Comparison of ENCODE assay signal across 8 cellular contexts in genomic region chr9:76459691-76460635, GRCh38.
A peak's percentile ranks its signal among the peaks of the same experiment; 100 is the strongest.
DNase-seq lines count a peak whose midpoint lies in the region; ATAC-seq and TF ChIP-seq lines count a peak whose summit lies in the region.

No MANE protein-coding gene starts in this region.

- peaks cover 1% of the 10 kb centered on the region for H3K36me3 Mint-ChIP-seq in central memory CD8-positive, alpha-beta T cell (ENCODE audit: insufficient read depth)
- peaks cover 18% of the 10 kb centered on the region for H3K36me3 Mint-ChIP-seq in stimulated activated effector memory CD8-positive, alpha-beta T cell treated with anti-CD3 and anti-CD28 coated beads, Interleukin-12 subunit alpha, Interleukin-12 subunit beta, amount 100 ng/mL, for 72 hours

- H3K4me3 Mint-ChIP-seq in central memory CD8-positive, alpha-beta T cell, result peak overlapping the region; percentile 87
- H3K4me3 Mint-ChIP-seq in stimulated activated effector memory CD8-positive, alpha-beta T cell treated with anti-CD3 and anti-CD28 coated beads, Interleukin-12 subunit alpha, Interleukin-12 subunit beta, amount 100 ng/mL, for 72 hours, result peak overlapping the region; percentile 84

- H3K27ac Mint-ChIP-seq in central memory CD8-positive, alpha-beta T cell (ENCODE audit: low read depth), result peak overlapping the region; percentile 7
- H3K27ac Mint-ChIP-seq in stimulated activated effector memory CD8-positive, alpha-beta T cell treated with anti-CD3 and anti-CD28 coated beads, Interleukin-12 subunit alpha, Interleukin-12 subunit beta, amount 100 ng/mL, for 72 hours, result peak overlapping the region; percentile 91

- peak; percentile 52; the same call in 1 of the 2 replicates for TF ChIP-seq CTCF in OCI-LY1 (IDR thresholded peaks at IDR 0.05; ENCODE audit: low read length)

- H4K20me1 ChIP-seq in OCI-LY1 (ENCODE audit: insufficient read depth, low read length), result no peaks in the 10 kb centered on the region

- H2AFZ ChIP-seq in OCI-LY1 (ENCODE audit: low read length), result no peak overlapping the region

- H3K9ac ChIP-seq in OCI-LY1 (ENCODE audit: low read length), result peak overlapping the region; percentile 81

- H3K27ac ChIP-seq in OCI-LY1 (ENCODE audit: low read depth, low read length, poor library complexity, severe bottlenecking), result peak overlapping the region; percentile 95

- no peaks in the 10 kb centered on the region for H3K27me3 Mint-ChIP-seq in central memory CD8-positive, alpha-beta T cell

- H3K9me2 ChIP-seq in OCI-LY1 (ENCODE audit: low read depth, low read length), result no peaks in the 10 kb centered on the region

- peak overlapping the region; percentile 95 for H3K4me2 ChIP-seq in OCI-LY1 (ENCODE audit: low read length)

- peaks cover 61% of the 10 kb centered on the region for H3K4me1 ChIP-seq in OCI-LY1 (ENCODE audit: insufficient read depth, low read length, severe bottlenecking)

- peak; percentile 2 for ATAC-seq in HG03159 (IDR thresholded peaks at IDR 0.05; ENCODE audit: unreplicated experiment)
- ATAC-seq in central memory CD8-positive, alpha-beta T cell (replicated peaks; ENCODE audit: extremely low read depth, poor library complexity, severe bottlenecking), result peak; percentile 3
- peak; percentile 5 for ATAC-seq in stimulated activated effector memory CD8-positive, alpha-beta T cell treated with anti-CD3 and anti-CD28 coated beads, Interleukin-12 subunit alpha, Interleukin-12 subunit beta, amount 100 ng/mL, for 72 hours
- ATAC-seq in GM19467 (IDR thresholded peaks at IDR 0.05; ENCODE audit: unreplicated experiment), result no peak

- H3F3A ChIP-seq in OCI-LY1 (ENCODE audit: insufficient read depth, low read length), result peaks cover 4% of the 10 kb centered on the region; the same call in 1 of the 2 replicates

- H3K4me3 ChIP-seq in OCI-LY1 (ENCODE audit: low read depth, low read length, poor library complexity, severe bottlenecking), result peak overlapping the region; percentile 80

- no peaks in the 10 kb centered on the region for H3K9me3 ChIP-seq in OCI-LY1 (ENCODE audit: low read length)

- DNase-seq in NCI-H82 (lab: John Stamatoyannopoulos, UW) (peak; percentile 54), NCI-H82 treated with DMSO at 0.1 percent for 48 hours (lab: John Stamatoyannopoulos, UW; ENCODE audit: unreplicated experiment) (no peak), islet precursor cell (peak; percentile 81)
- DNase-seq in central memory CD8-positive, alpha-beta T cell (ENCODE audit: low spot score in 2 of 2), result no peak
- no peak for DNase-seq in stimulated activated effector memory CD8-positive, alpha-beta T cell treated with anti-CD3 and anti-CD28 coated beads, Interleukin-12 subunit alpha, Interleukin-12 subunit beta, amount 100 ng/mL, for 72 hours (ENCODE audit: low spot score in 2 of 2)

- peaks cover 16% of the 10 kb centered on the region for H3K36me3 ChIP-seq in OCI-LY1 (ENCODE audit: insufficient read depth, low read length)

- no peaks in the 10 kb centered on the region for H3K27me3 ChIP-seq in OCI-LY1 (ENCODE audit: insufficient read depth, low read length)

- no peaks in the 10 kb centered on the region for H3K9me3 Mint-ChIP-seq in central memory CD8-positive, alpha-beta T cell
- no peaks in the 10 kb centered on the region for H3K9me3 Mint-ChIP-seq in stimulated activated effector memory CD8-positive, alpha-beta T cell treated with anti-CD3 and anti-CD28 coated beads, Interleukin-12 subunit alpha, Interleukin-12 subunit beta, amount 100 ng/mL, for 72 hours

- H3K79me2 ChIP-seq in OCI-LY1 (ENCODE audit: insufficient read depth, low read length), result peaks cover 50% of the 10 kb centered on the region

- peaks cover 19% of the 10 kb centered on the region for H3K4me1 Mint-ChIP-seq in central memory CD8-positive, alpha-beta T cell
- H3K4me1 Mint-ChIP-seq in stimulated activated effector memory CD8-positive, alpha-beta T cell treated with anti-CD3 and anti-CD28 coated beads, Interleukin-12 subunit alpha, Interleukin-12 subunit beta, amount 100 ng/mL, for 72 hours, result peaks cover 18% of the 10 kb centered on the region

Comparison
In these comparisons a context has a peak if more than half of its experiments do, and no peak if none do; other contexts are left out.
1. DNase-seq: peak in NCI-H82 (single experiment) and islet precursor cell (single experiment); none in NCI-H82 treated with DMSO at 0.1 percent for 48 hours (single experiment), central memory CD8-positive, alpha-beta T cell (0 of 2) and stimulated activated effector memory CD8-positive, alpha-beta T cell treated with anti-CD3 and anti-CD28 coated beads, Interleukin-12 subunit alpha, Interleukin-12 subunit beta, amount 100 ng/mL, for 72 hours (0 of 2).